14 cellular contexts compared by ENCODE assay signal in the genomic region with DNA sequence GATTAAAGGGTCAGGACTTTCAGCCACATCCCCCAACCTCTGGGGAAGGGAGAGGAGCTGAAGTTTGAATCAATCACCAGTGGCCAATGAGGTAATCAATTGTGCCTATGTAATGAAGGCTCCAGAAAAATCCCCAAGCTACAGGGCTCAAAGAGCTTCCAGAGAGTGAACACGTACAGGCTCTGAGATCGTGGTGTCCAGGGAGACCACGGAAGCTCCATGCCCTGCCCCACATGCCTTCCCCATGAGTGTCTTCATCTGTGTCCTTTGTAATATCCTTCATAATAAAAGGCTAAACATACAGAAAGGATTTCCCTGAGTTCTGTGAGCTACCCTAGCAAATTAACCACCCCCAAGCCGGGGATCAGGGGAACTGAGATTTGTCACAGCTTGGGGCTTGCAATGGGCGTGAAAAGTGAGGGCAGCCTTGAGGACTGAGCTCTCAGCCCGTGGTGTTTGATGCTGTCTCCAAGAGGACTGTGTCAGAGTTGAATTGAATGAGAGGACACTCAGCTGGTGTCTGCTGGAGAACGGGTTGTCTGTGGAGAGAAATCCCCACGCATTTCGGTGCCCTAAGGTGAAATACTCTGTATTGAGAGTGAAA. TPM values are rescaled to one million over a fixed set of nuclear protein-coding genes. Genes with fewer than 3 reads are reported as not detected.
DNase-seq lines count a peak whose midpoint lies in the region; ATAC-seq and TF ChIP-seq lines count a peak whose summit lies in the region.
"Had no signal": no experiment of that assay in that cellular context is flagged by ENCODE, and none has a peak within 500 bp of the region (broad histone marks: within the 10 kb centered on the region; RNA-seq: fewer than 3 reads in every experiment).

No MANE protein-coding gene starts in this region.

- H3K4me3 ChIP-seq in mesodermal cell (ENCODE audit: extremely low read depth, insufficient read depth, low read length, poor library complexity, severe bottlenecking) = no peak overlapping the region
- H3K4me3 ChIP-seq in spleen = no peak overlapping the region
- H3K4me3 ChIP-seq: SJCRH30 had no signal

- H3K27ac ChIP-seq in mesodermal cell (ENCODE audit: low read depth, low read length, severe bottlenecking) (peak overlapping the region; percentile 66), spleen (no peak overlapping the region)
- H3K27ac ChIP-seq: SJCRH30 had no signal

- intact Hi-C loops in spleen (cut with DNase I; ENCODE audit: low total_unique reads) = no loop called here

- no peak for ATAC-seq in GM19463 (IDR thresholded peaks at IDR 0.05; ENCODE audit: unreplicated experiment)
- ATAC-seq: activated CD4-positive, alpha-beta T cell treated with anti-CD3 and anti-CD28 coated beads for 36 hours; natural killer cell treated with Interleukin-12 subunit alpha and Interleukin-12 subunit beta and Interleukin-15 and Interleukin-18, amount 100 ng/mL, for 72 hours had no signal

- peaks cover 0 to 45% (median 9%) of the 10 kb centered on the region in 7 donors for H3K27me3 ChIP-seq in spleen (replicated peaks in 1 of 7)
- H3K27me3 ChIP-seq: SJCRH30 had no signal

- H3K36me3 ChIP-seq in mesodermal cell (ENCODE audit: control insufficient read depth, insufficient read depth, low read length) (no peaks in the 10 kb centered on the region), spleen (no peaks in the 10 kb centered on the region)
- H3K36me3 ChIP-seq: SJCRH30 had no signal

- no peak for TF ChIP-seq POLR2A in spleen (IDR thresholded peaks at IDR 0.05)

- H3K9me3 ChIP-seq in mesodermal cell (ENCODE audit: control insufficient read depth, low read length) (no peaks in the 10 kb centered on the region), spleen (no peaks in the 10 kb centered on the region)
- H3K9me3 ChIP-seq: SJCRH30 had no signal

- DNase-seq in AG08395 (ENCODE audit: low spot score) (peak; percentile 83), M059J (ENCODE audit: low read depth) (peak; percentile 75), dedifferentiated amniotic fluid mesenchymal stem cell (ENCODE audit: extremely low spot score) (peak; percentile 89), NCI-H510A (lab: John Stamatoyannopoulos, UW) (no peak), spleen (no peak)
- no peak for DNase-seq in stimulated activated CD8-positive, alpha-beta memory T cell treated with anti-CD3 and anti-CD28 coated beads, Interleukin-4, amount 100 ng/mL, for 48 hours
- DNase-seq: activated CD4-positive, alpha-beta T cell treated with anti-CD3 and anti-CD28 coated beads for 36 hours; stimulated activated naive CD4-positive, alpha-beta T cell treated with Interleukin-2 at 50 U/mL for 16 hours had no signal

- WGBS in mesodermal cell (ENCODE audit: insufficient coverage in 2 of 2), 2 experiments = 73 to 80% methylated on average over 5 to 8 of the region's 9 CpGs
- 74 to 88% (median 82%) methylated on average over 6 to 9 of the region's 9 CpGs for WGBS in spleen, 5 donors

- H3K4me1 ChIP-seq in mesodermal cell (ENCODE audit: control insufficient read depth, insufficient read depth, low read length, poor library complexity, severe bottlenecking) (peaks cover 39% of the 10 kb centered on the region), spleen (peaks cover 0 to 17% (median 8%) of the 10 kb centered on the region in 6 donors)

- no peak for TF ChIP-seq CTCF in spleen (IDR thresholded peaks at IDR 0.05 in 8 of 11, conservative IDR thresholded peaks at IDR 0.05 in 3 of 11)

RNA-seq across cellular contexts. Expression of gene TUBB6, which starts 25.5 kb away (rescaled TPM):
- 207 and 350 TPM in 2 replicates for total RNA-seq in M059J (2014; rRNA removed; shearing (Covaris generic))
- 237 TPM for polyA plus RNA-seq in mesodermal cell (2013, experiment 1 of 2)
- polyA plus RNA-seq in mesodermal cell (2013, experiment 2 of 2) = 204 TPM
- 10 to 100 TPM; 29.9 to 65.6 (median 51.4) TPM for total RNA-seq in spleen
- polyA plus RNA-seq in spleen = 10 to 100 TPM; 29.0 to 43.4 (median 35.5) TPM

RNA-seq across cellular contexts. Expression of gene CIDEA, which starts 28.4 kb away (rescaled TPM):
- not detected in 2 replicates for total RNA-seq in M059J (2014; rRNA removed; shearing (Covaris generic))
- polyA plus RNA-seq in mesodermal cell (2013, experiment 1 of 2) = not detected
- not detected for polyA plus RNA-seq in mesodermal cell (2013, experiment 2 of 2)
- not detected for total RNA-seq in spleen
- polyA plus RNA-seq in spleen = not detected
- total RNA-seq: activated CD4-positive, alpha-beta T cell treated with anti-CD3 and anti-CD28 coated beads for 36 hours; activated T-helper 2 cell treated with anti-CD3 and anti-CD28 coated beads, Interferon-gamma antibody, Interleukin-2, Interleukin-4, amounts not matched to agents 10 μg/mL and 5 μg/mL and 100 μg/mL, durations not matched to agents 14 hours and 24 hours and 36 hours; natural killer cell treated with Interleukin-12 subunit alpha and Interleukin-12 subunit beta and Interleukin-15 and Interleukin-18, amount 100 ng/mL, for 72 hours; SJCRH30 had no signal
- polyA plus RNA-seq: CD14-positive monocyte had no signal

Comparison
In these comparisons a context has a peak if more than half of its experiments do, and no peak if none do; other contexts are left out.
1. DNase-seq: peak in AG08395 (single experiment), M059J (single experiment) and dedifferentiated amniotic fluid mesenchymal stem cell (single experiment); none in NCI-H510A (single experiment), spleen (single experiment) and stimulated activated CD8-positive, alpha-beta memory T cell treated with anti-CD3 and anti-CD28 coated beads, Interleukin-4, amount 100 ng/mL, for 48 hours (single experiment).